In the genomic region with DNA sequence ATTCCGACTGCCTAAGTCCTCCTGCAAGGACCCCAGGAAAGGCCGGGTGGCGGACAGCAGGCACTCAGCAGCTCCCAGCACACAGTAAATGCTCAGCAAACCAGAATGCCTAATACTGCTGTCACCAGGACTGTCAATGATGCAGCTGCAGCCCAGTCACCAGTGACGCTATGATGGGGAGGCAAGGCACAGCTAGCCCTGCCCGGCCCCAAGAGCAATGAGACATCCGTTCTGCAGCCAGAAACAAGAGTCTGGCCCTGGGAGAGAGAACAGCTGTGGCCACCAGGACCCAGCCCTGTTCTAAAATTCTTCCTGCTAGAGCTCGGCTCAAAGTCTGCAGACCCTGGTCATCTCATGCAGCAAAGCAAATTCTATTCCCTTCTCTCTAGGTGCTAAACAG, we compare ENCODE assay signal across 9 cellular contexts.
DNase-seq lines count a peak whose midpoint lies in the region; ATAC-seq and TF ChIP-seq lines count a peak whose summit lies in the region.
"Had no signal": no experiment of that assay in that cellular context is flagged by ENCODE, and none has a peak within 500 bp of the region (broad histone marks: within the 10 kb centered on the region; RNA-seq: fewer than 3 reads in every experiment).

No MANE protein-coding gene starts in this region.

- ATAC-seq in GM21717 (IDR thresholded peaks at IDR 0.05; ENCODE audit: unreplicated experiment) (no peak), PC-3 (no peak), GM18868 (IDR thresholded peaks at IDR 0.05; ENCODE audit: unreplicated experiment) (no peak), HG02678 (IDR thresholded peaks at IDR 0.05; ENCODE audit: unreplicated experiment) (no peak)

- no peak for TF ChIP-seq CTCF in fibroblast of pulmonary artery (IDR thresholded peaks at IDR 0.05; ENCODE audit: low read length, missing control alignments)
- no peak for TF ChIP-seq CTCF in PC-3 (conservative IDR thresholded peaks at IDR 0.05; ENCODE audit: low read depth, low read length)

- no TSS peak for BruUV-seq in PC-3 (replicated peaks; lab: Mats Ljungman, UMichigan)

- no peak overlapping the region for H2AFZ ChIP-seq in PC-3 (ENCODE audit: low read length)

- POLR2A ChIA-PET in PC-3 (lab: Charles Lee; ENCODE audit: unreplicated experiment): interaction anchor here (0.6 kb wide), 1 partner anchor 22 kb away, joined by 7 read pairs; no protein-coding TSS in a partner anchor

- intact Hi-C loops in PC-3 (cut with micrococcal nuclease): no loop called here

- H3K27ac ChIP-seq in PC-3 (ENCODE audit: low read length): no peak overlapping the region

- DNase-seq in AG08396 (ENCODE audit: low spot score): peak; percentile 97
- peak; percentile 31 for DNase-seq in RKO (ENCODE audit: low spot score)
- DNase-seq in fibroblast of pulmonary artery (ENCODE audit: low read depth): peak; percentile 87
- peak; percentile 55 for DNase-seq in occipital lobe (lab: John Stamatoyannopoulos, UW)
- no peak for DNase-seq in PC-3
- DNase-seq: NCI-H524 had no signal

- H4K20me1 ChIP-seq in PC-3 (ENCODE audit: low read length): peaks cover 13% of the 10 kb centered on the region; the same call in 1 of the 2 replicates

- no peaks in the 10 kb centered on the region for H3K27me3 ChIP-seq in PC-3 (ENCODE audit: low read length)

- H3K4me3 ChIP-seq in fibroblast of pulmonary artery (replicated peaks; ENCODE audit: low read depth, low read length): no peak overlapping the region
- no peak overlapping the region for H3K4me3 ChIP-seq in PC-3 (ENCODE audit: low read length)

- H3F3A ChIP-seq in PC-3 (ENCODE audit: low read length, unreplicated experiment): no peaks in the 10 kb centered on the region

- H3K4me1 ChIP-seq in PC-3 (ENCODE audit: insufficient read depth, low read length): no peaks in the 10 kb centered on the region; the same call in 1 of the 2 replicates

- H3K79me2 ChIP-seq in PC-3 (ENCODE audit: low read length): peaks cover 40% of the 10 kb centered on the region

- no peaks in the 10 kb centered on the region for H3K9me3 ChIP-seq in PC-3 (ENCODE audit: low read length)

- no peak overlapping the region for H3K9ac ChIP-seq in PC-3 (ENCODE audit: low read length)

- H3K36me3 ChIP-seq in PC-3 (ENCODE audit: low read depth, low read length): no peaks in the 10 kb centered on the region; the same call in 1 of the 2 replicates

- CTCF ChIA-PET in PC-3 (lab: Charles Lee): no interaction called here

- no peaks in the 10 kb centered on the region for H3K9me2 ChIP-seq in PC-3 (replicated peaks; ENCODE audit: low read length)

- H3K4me2 ChIP-seq in PC-3 (ENCODE audit: low read length): no peak overlapping the region
